19 cellular contexts compared by ENCODE assay signal in genomic region chr10:133403359-133403758, GRCh38. TPM values are rescaled to one million over a fixed set of nuclear protein-coding genes. Genes with fewer than 3 reads are reported as not detected.
"Had no signal": no experiment of that assay in that cellular context is flagged by ENCODE, and none has a peak within 500 bp of the region (broad histone marks: within the 10 kb centered on the region; RNA-seq: fewer than 3 reads in every experiment).

No MANE protein-coding gene starts in this region.

- H3K4me1 ChIP-seq: colonic mucosa, esophagus muscularis mucosa, thyroid gland, vagina had no signal

- H3K27ac ChIP-seq: adrenal gland, cardiac muscle cell, colonic mucosa, esophagus muscularis mucosa, left ventricle myocardium inferior, thyroid gland, vagina had no signal

- H3K9me3 ChIP-seq: adrenal gland, colonic mucosa, esophagus muscularis mucosa, thyroid gland, vagina had no signal

- H3K4me3 Mint-ChIP-seq: activated B cell treated with CpG ODN at 0.5 μM for 24 hours; activated CD4-positive, alpha-beta T cell treated with anti-CD3 and anti-CD28 coated beads, Interleukin-2, amount 10 ng/mL, durations not matched to agents 7 days and 5 days; activated naive CD4-positive, alpha-beta T cell treated with anti-CD3 and anti-CD28 coated beads for 36 hours; activated T-helper 1 cell treated with anti-CD3 and anti-CD28 coated beads, Interleukin-12 subunit alpha, Interleukin-12 subunit beta, Interleukin-2, Interleukin-4 antibody, amounts not matched to agents 30 ng/mL and 10 ng/mL and 1 ng/mL, durations not matched to agents 14 hours and 24 hours and 36 hours; memory B cell had no signal

- H3K27ac Mint-ChIP-seq: activated B cell treated with CpG ODN at 0.5 μM for 24 hours; activated naive CD4-positive, alpha-beta T cell treated with anti-CD3 and anti-CD28 coated beads for 36 hours; activated T-helper 1 cell treated with anti-CD3 and anti-CD28 coated beads, Interleukin-12 subunit alpha, Interleukin-12 subunit beta, Interleukin-2, Interleukin-4 antibody, amounts not matched to agents 30 ng/mL and 10 ng/mL and 1 ng/mL, durations not matched to agents 14 hours and 24 hours and 36 hours; memory B cell had no signal

- ATAC-seq: sciatic nerve had no signal

- H3K27me3 Mint-ChIP-seq: activated B cell treated with CpG ODN at 0.5 μM for 24 hours; activated CD4-positive, alpha-beta T cell treated with anti-CD3 and anti-CD28 coated beads, Interleukin-2, amount 10 ng/mL, durations not matched to agents 7 days and 5 days; memory B cell had no signal

- DNase-seq: activated B cell treated with CpG ODN at 0.5 μM for 24 hours; activated CD4-positive, alpha-beta T cell treated with anti-CD3 and anti-CD28 coated beads, Interleukin-2, amount 10 ng/mL, durations not matched to agents 7 days and 5 days; activated naive CD4-positive, alpha-beta T cell treated with anti-CD3 and anti-CD28 coated beads for 36 hours; colonic mucosa; hippocampal formation; left ventricle myocardium inferior; T-helper 2 cell; thyroid gland had no signal

- H3K27me3 ChIP-seq: adrenal gland, cardiac muscle cell, colonic mucosa, esophagus muscularis mucosa, thyroid gland, vagina had no signal

- H3K4me3 ChIP-seq: adrenal gland, cardiac muscle cell, colonic mucosa, esophagus muscularis mucosa, left ventricle myocardium inferior, thyroid gland, vagina had no signal

RNA-seq across cellular contexts. Expression of gene SPRN, which starts 21.1 kb away (rescaled TPM):
- total RNA-seq: activated B cell treated with CpG ODN at 0.5 μM for 24 hours; activated CD4-positive, alpha-beta T cell treated with anti-CD3 and anti-CD28 coated beads, Interleukin-2, amount 10 ng/mL, durations not matched to agents 7 days and 5 days; activated naive CD4-positive, alpha-beta T cell treated with anti-CD3 and anti-CD28 coated beads for 36 hours; activated T-helper 1 cell treated with anti-CD3 and anti-CD28 coated beads, Interleukin-12 subunit alpha, Interleukin-12 subunit beta, Interleukin-2, Interleukin-4 antibody, amounts not matched to agents 30 ng/mL and 10 ng/mL and 1 ng/mL, durations not matched to agents 14 hours and 24 hours and 36 hours; colonic mucosa; kidney; left ventricle myocardium inferior; omental fat pad; pulmonary artery endothelial cell; vagina had no signal

RNA-seq across cellular contexts. Expression of gene FUOM, which starts 45.5 kb away (rescaled TPM):
- polyA plus RNA-seq: neural cell had no signal
